ENCODE assay signal across 8 cellular contexts in genomic region chr2:31233741-31234689, GRCh38. TPM values are rescaled to one million over a fixed set of nuclear protein-coding genes. Genes with fewer than 3 reads are reported as not detected.
A peak's percentile ranks its signal among the peaks of the same experiment; 100 is the strongest.
DNase-seq lines count a peak whose midpoint lies in the region; ATAC-seq and TF ChIP-seq lines count a peak whose summit lies in the region.

Gene EHD3 (plus strand): TSS chr2:31234152. CDS start chr2:31234622, 470 bp downstream.

- CTCF ChIA-PET in AG04449 (lab: Yijun Ruan, JAX) = interaction anchor here (0.6 to 6.6 kb wide), 18 partner anchors 10 to 496 kb away, joined by 3 to 72 read pairs (median 4); partner anchors contain the start of gene CAPN14
- CTCF ChIA-PET in activated CD8-positive, alpha-beta T cell treated with anti-CD3 and anti-CD28 coated beads for 36 hours (lab: Charles Lee) = interaction anchor here (0.7 to 2.0 kb wide), 6 partner anchors 13 to 527 kb away, joined by 3 to 10 read pairs (median 3); no protein-coding TSS in a partner anchor

- TF ChIP-seq POLR2A in GM18951 (IDR thresholded peaks at IDR 0.05; ENCODE audit: extremely low read depth, insufficient read depth, insufficient read length) = peak; percentile 15

- H3K4me3 ChIP-seq in AG04449 (ENCODE audit: low read depth, low read length) (peak within 1 kb of the TSS; percentile 79), lung (peak within 1 kb of the TSS; percentile 56)

- no peaks in the 10 kb centered on the region for H3K36me3 Mint-ChIP-seq in activated CD8-positive, alpha-beta T cell treated with anti-CD3 and anti-CD28 coated beads for 36 hours (ENCODE audit: low read depth)

- no peak within 1 kb of the TSS for H3K27ac Mint-ChIP-seq in activated CD8-positive, alpha-beta T cell treated with anti-CD3 and anti-CD28 coated beads for 36 hours

- DNase-seq in AG04449 (ENCODE audit: low read depth, low spot score) = no peak
- peak; percentile 92 for DNase-seq in NCI-H510A (lab: John Stamatoyannopoulos, UW)
- peak; percentile 90 for DNase-seq in activated CD8-positive, alpha-beta T cell treated with anti-CD3 and anti-CD28 coated beads for 36 hours
- peak; percentile 59 for DNase-seq in effector CD4-positive, alpha-beta T cell
- peak; percentile 77 for DNase-seq in lung (ENCODE audit: low spot score)
- DNase-seq in stimulated activated CD4-positive, alpha-beta T cell treated with anti-CD3 and anti-CD28 coated beads, TNF-alpha, amount 100 ng/mL, for 24 hours (ENCODE audit: low read depth in 3 of 3) = peak; percentile 52 to 81 (median 61)

- intact Hi-C loops in activated CD8-positive, alpha-beta T cell treated with anti-CD3 and anti-CD28 coated beads for 36 hours (cut with micrococcal nuclease) = no loop called here

- H3K27me3 Mint-ChIP-seq in activated CD8-positive, alpha-beta T cell treated with anti-CD3 and anti-CD28 coated beads for 36 hours = no peaks in the 10 kb centered on the region

- ATAC-seq in HG03196 (IDR thresholded peaks at IDR 0.05; ENCODE audit: unreplicated experiment) (peak; percentile 89), lung (ENCODE audit: insufficient read depth, low FRiP score) (peak; percentile 92)
- peak; percentile 98 for ATAC-seq in activated CD8-positive, alpha-beta T cell treated with anti-CD3 and anti-CD28 coated beads for 36 hours

- H3K4me1 Mint-ChIP-seq in activated CD8-positive, alpha-beta T cell treated with anti-CD3 and anti-CD28 coated beads for 36 hours (ENCODE audit: low read depth) = peaks cover 12% of the 10 kb centered on the region

- peak within 1 kb of the TSS; percentile 66 to 78 for H3K27ac ChIP-seq in lung (ENCODE audit: low read depth in 1 of 2, low read length in 1 of 2)

- no peaks in the 10 kb centered on the region for H3K36me3 ChIP-seq in lung (ENCODE audit: control insufficient read depth in 2 of 2, insufficient read depth in 2 of 2, low read length in 2 of 2)

- H3K9me3 ChIP-seq in lung (ENCODE audit: control insufficient read depth in 2 of 2, insufficient read depth in 1 of 2, low read length in 1 of 2) = no peaks in the 10 kb centered on the region

- TF ChIP-seq CTCF in AG04449 (IDR thresholded peaks at IDR 0.05; ENCODE audit: insufficient read depth, low read length, missing control alignments) (peak; percentile 85), lung (IDR thresholded peaks at IDR 0.05; ENCODE audit: control extremely low read depth, extremely low read depth) (peak; percentile 13)
- peak; percentile 26 for TF ChIP-seq CTCF in activated CD8-positive, alpha-beta T cell treated with anti-CD3 and anti-CD28 coated beads for 36 hours (IDR thresholded peaks at IDR 0.05)

- no peaks in the 10 kb centered on the region for H3K27me3 ChIP-seq in lung (ENCODE audit: control insufficient read depth, insufficient read depth)

- H3K4me1 ChIP-seq in lung (ENCODE audit: control insufficient read depth in 2 of 2, insufficient read depth in 2 of 2, low read length in 2 of 2) = peaks cover 8 to 10% of the 10 kb centered on the region in 2 donors

- POLR2A ChIA-PET in AG04449 (lab: Yijun Ruan, JAX) = interaction anchor here (0.8 to 1.0 kb wide), 4 partner anchors 97 to 207 kb away, joined by 3 to 6 read pairs (median 4); no protein-coding TSS in a partner anchor
- POLR2A ChIA-PET in activated CD8-positive, alpha-beta T cell treated with anti-CD3 and anti-CD28 coated beads for 36 hours (lab: Charles Lee) = interaction anchor here (0.7 kb wide), 1 partner anchor 1121 kb away, joined by 3 read pairs; no protein-coding TSS in a partner anchor

- H3K9me3 Mint-ChIP-seq in activated CD8-positive, alpha-beta T cell treated with anti-CD3 and anti-CD28 coated beads for 36 hours = no peaks in the 10 kb centered on the region

- 3% methylated on average over 71 to 74 of the region's 74 CpGs for WGBS in lung, 2 donors

- in situ Hi-C loops in GM18951 (cut with MboI; ENCODE audit: low sequenced_read_pairs, unreplicated experiment) = no loop called here

- peak within 1 kb of the TSS; percentile 70 for H3K4me3 Mint-ChIP-seq in activated CD8-positive, alpha-beta T cell treated with anti-CD3 and anti-CD28 coated beads for 36 hours

RNA-seq across cellular contexts. Expression of gene EHD3, which starts in this region (rescaled TPM):
- under 1 TPM; 0.54 to 0.60 TPM for total RNA-seq in activated CD8-positive, alpha-beta T cell treated with anti-CD3 and anti-CD28 coated beads for 36 hours
- total RNA-seq in lung = 1 to 10 TPM; 5.8 to 9.5 TPM
- 1 to 10 TPM; 1.5 to 4.3 TPM for polyA plus RNA-seq in lung

Comparison
In these comparisons a context has a peak if more than half of its experiments do, and no peak if none do; other contexts are left out.
1. RNA of gene EHD3 (total RNA-seq): 5.8 to 9.5 TPM in lung; 0.54 to 0.60 TPM in activated CD8-positive, alpha-beta T cell treated with anti-CD3 and anti-CD28 coated beads for 36 hours; every median in the first group is over 4 times any median in the second.
2. Peak in DNase-seq and ATAC-seq in activated CD8-positive, alpha-beta T cell treated with anti-CD3 and anti-CD28 coated beads for 36 hours; RNA of the gene not detected or under 1 TPM.
3. CTCF ChIP-seq: peak in every context shown above with its lines; median percentile 85 in AG04449; 26 in activated CD8-positive, alpha-beta T cell treated with anti-CD3 and anti-CD28 coated beads for 36 hours; 13 in lung.
4. Peak in every context shown above with its lines, with median percentiles within 50 percentile points of each other: ATAC-seq.